ENCODE assay signal across 14 cellular contexts in genomic region chr2:220220009-220220408, GRCh38.
DNase-seq lines count a peak whose midpoint lies in the region; ATAC-seq, FAIRE-seq and TF ChIP-seq lines count a peak whose summit lies in the region.
"Had no signal": no experiment of that assay in that cellular context is flagged by ENCODE, and none has a peak within 500 bp of the region (broad histone marks: within the 10 kb centered on the region; RNA-seq: fewer than 3 reads in every experiment).

No MANE protein-coding gene starts in this region.

- no peak for TF ChIP-seq CTCF in D721Med (IDR thresholded peaks at IDR 0.05; ENCODE audit: insufficient read depth, missing control alignments)
- TF ChIP-seq CTCF in RWPE2 (IDR thresholded peaks at IDR 0.05; ENCODE audit: poor library complexity, severe bottlenecking): no peak
- no peak for TF ChIP-seq CTCF in foreskin keratinocyte (conservative IDR thresholded peaks at IDR 0.05)

- no peak for DNase-seq in D721Med (ENCODE audit: insufficient read length, low spot score)
- no peak for DNase-seq in RWPE2 (ENCODE audit: low spot score)
- no peak for DNase-seq in foreskin keratinocyte
- no peak for DNase-seq in HCEC 1CT
- DNase-seq in G401 (ENCODE audit: low spot score): no peak
- DNase-seq: 8988T; CD4-positive, CD25-positive, alpha-beta regulatory T cell; DMS 273 treated with DMSO at 0.1 percent for 48 hours; H9 had no signal

- H3K27ac ChIP-seq in RWPE2 (ENCODE audit: poor library complexity, severe bottlenecking) (peak overlapping the region; percentile 67), foreskin keratinocyte (peak overlapping the region; percentile 75), skin epidermis (peak overlapping the region in 12 of 21 experiments; percentile 0 to 66 (median 40))
- H3K27ac ChIP-seq: BLaER1 treated with 17β-estradiol and CSF1 and Interleukin-3, amounts not matched to agents 10 nM and 100 nM had no signal

- FAIRE-seq in D721Med (lab: Jason Lieb, UNC): peak; percentile 76
- FAIRE-seq: GM12878 had no signal

- H3K36me3 ChIP-seq in RWPE2 (ENCODE audit: low read depth): no peaks in the 10 kb centered on the region
- H3K36me3 ChIP-seq: BLaER1 treated with 17β-estradiol and CSF1 and Interleukin-3, amounts not matched to agents 10 nM and 100 nM had no signal

- no peaks in the 10 kb centered on the region for H3K9me3 ChIP-seq in RWPE2 (ENCODE audit: severe bottlenecking)

- ATAC-seq in RWPE2 (ENCODE audit: low read depth) (no peak), foreskin keratinocyte (no peak), GM18502 (IDR thresholded peaks at IDR 0.05; ENCODE audit: poor library complexity, unreplicated experiment) (no peak)
- ATAC-seq: GM12878, GM23338 had no signal

- in situ Hi-C loops in G401 (cut with HindIII; ENCODE audit: low sequenced_read_pairs): no loop called here

- H3K27me3 ChIP-seq in RWPE2 (ENCODE audit: insufficient read depth, poor library complexity, severe bottlenecking) (no peaks in the 10 kb centered on the region), foreskin keratinocyte (no peaks in the 10 kb centered on the region)
- H3K27me3 ChIP-seq: BLaER1 treated with 17β-estradiol and CSF1 and Interleukin-3, amounts not matched to agents 10 nM and 100 nM had no signal

- no peak overlapping the region for H3K4me3 ChIP-seq in RWPE2 (ENCODE audit: severe bottlenecking)
- no peak overlapping the region for H3K4me3 ChIP-seq in skin epidermis
- H3K4me3 ChIP-seq: BLaER1 treated with 17β-estradiol and CSF1 and Interleukin-3, amounts not matched to agents 10 nM and 100 nM; GM12878; GM23338 had no signal

- peaks cover 28% of the 10 kb centered on the region for H3K4me1 ChIP-seq in RWPE2 (ENCODE audit: insufficient read depth, poor library complexity, severe bottlenecking)
- H3K4me1 ChIP-seq in foreskin keratinocyte: peaks cover 13% of the 10 kb centered on the region
- H3K4me1 ChIP-seq: BLaER1 treated with 17β-estradiol and CSF1 and Interleukin-3, amounts not matched to agents 10 nM and 100 nM had no signal
